In the genomic region with DNA sequence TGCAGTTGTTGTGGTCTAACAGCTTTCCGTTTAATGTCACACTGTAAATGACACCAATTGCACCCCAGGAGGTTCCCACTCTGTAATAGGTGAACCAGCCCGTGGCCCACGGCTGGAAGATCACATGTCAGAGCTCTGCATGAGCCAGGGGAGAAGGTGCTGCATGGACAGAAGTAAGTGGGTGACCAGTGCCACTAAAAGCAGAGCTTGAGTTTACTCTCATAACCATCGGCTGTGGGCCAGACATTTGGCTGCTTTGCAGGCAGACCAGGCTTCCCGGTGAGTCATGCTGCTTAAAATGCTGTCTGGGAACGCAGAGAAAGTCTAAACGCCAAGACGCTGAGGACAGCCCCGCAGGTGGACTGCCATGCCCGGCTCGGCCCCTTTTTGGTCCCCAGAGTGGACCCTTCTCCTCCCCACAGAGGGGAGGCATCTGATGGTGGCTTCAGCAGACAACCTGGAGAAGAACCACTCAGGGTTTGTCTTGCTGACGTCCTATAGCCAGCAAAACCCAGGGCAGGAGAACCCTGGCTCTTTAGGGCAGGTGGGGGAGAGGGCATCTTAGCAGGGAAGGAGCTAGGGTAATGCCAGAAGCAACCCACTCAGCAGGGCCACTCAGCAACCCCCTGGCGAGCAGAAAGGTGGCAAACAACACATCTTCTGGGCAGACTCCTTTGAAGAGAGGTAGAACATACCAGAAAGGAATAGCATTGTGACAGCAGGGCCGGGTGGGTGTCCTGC, we compare ENCODE assay signal across 1 cellular context.
TF ChIP-seq lines count a peak whose summit lies in the region.

No MANE protein-coding gene starts in this region.

TF ChIP-seq in HEK293, 187 proteins besides CTCF, POLR2A, EP300 and RAD21 (continued from another document):
- TF ChIP-seq, protein P1, sequence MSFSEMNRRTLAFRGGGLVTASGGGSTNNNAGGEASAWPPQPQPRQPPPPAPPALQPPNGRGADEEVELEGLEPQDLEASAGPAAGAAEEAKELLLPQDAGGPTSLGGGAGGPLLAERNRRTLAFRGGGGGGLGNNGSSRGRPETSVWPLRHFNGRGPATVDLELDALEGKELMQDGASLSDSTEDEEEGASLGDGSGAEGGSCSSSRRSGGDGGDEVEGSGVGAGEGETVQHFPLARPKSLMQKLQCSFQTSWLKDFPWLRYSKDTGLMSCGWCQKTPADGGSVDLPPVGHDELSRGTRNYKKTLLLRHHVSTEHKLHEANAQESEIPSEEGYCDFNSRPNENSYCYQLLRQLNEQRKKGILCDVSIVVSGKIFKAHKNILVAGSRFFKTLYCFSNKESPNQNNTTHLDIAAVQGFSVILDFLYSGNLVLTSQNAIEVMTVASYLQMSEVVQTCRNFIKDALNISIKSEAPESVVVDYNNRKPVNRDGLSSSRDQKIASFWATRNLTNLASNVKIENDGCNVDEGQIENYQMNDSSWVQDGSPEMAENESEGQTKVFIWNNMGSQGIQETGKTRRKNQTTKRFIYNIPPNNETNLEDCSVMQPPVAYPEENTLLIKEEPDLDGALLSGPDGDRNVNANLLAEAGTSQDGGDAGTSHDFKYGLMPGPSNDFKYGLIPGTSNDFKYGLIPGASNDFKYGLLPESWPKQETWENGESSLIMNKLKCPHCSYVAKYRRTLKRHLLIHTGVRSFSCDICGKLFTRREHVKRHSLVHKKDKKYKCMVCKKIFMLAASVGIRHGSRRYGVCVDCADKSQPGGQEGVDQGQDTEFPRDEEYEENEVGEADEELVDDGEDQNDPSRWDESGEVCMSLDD (tag by site-specific recombination; IDR thresholded peaks at IDR 0.05): no peak
- TF ChIP-seq ZNF600 (tag by site-specific recombination; IDR thresholded peaks at IDR 0.05): peak; percentile 91
- TF ChIP-seq ZFP41 (tag by site-specific recombination; IDR thresholded peaks at IDR 0.05; ENCODE audit: borderline replicate concordance): no peak
- no peak for TF ChIP-seq ZBTB7A (tag by site-specific recombination; IDR thresholded peaks at IDR 0.05; ENCODE audit: low read depth)
- no peak for TF ChIP-seq GLI4 (tag by site-specific recombination; IDR thresholded peaks at IDR 0.05)
- peak; percentile 56 for TF ChIP-seq PRDM1 (tag by site-specific recombination; IDR thresholded peaks at IDR 0.05)
- TF ChIP-seq, protein P2, sequence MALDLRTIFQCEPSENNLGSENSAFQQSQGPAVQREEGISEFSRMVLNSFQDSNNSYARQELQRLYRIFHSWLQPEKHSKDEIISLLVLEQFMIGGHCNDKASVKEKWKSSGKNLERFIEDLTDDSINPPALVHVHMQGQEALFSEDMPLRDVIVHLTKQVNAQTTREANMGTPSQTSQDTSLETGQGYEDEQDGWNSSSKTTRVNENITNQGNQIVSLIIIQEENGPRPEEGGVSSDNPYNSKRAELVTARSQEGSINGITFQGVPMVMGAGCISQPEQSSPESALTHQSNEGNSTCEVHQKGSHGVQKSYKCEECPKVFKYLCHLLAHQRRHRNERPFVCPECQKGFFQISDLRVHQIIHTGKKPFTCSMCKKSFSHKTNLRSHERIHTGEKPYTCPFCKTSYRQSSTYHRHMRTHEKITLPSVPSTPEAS (tag by site-specific recombination; IDR thresholded peaks at IDR 0.05): no peak
- no peak for TF ChIP-seq GFI1B (tag by site-specific recombination; IDR thresholded peaks at IDR 0.05)
- no peak for TF ChIP-seq ZNF146 (tag by site-specific recombination; IDR thresholded peaks at IDR 0.05)
- no peak for TF ChIP-seq ZNF621 (tag by site-specific recombination; IDR thresholded peaks at IDR 0.05)
- no peak for TF ChIP-seq ZNF248 (tag by site-specific recombination; IDR thresholded peaks at IDR 0.05)
- TF ChIP-seq, protein P3, sequence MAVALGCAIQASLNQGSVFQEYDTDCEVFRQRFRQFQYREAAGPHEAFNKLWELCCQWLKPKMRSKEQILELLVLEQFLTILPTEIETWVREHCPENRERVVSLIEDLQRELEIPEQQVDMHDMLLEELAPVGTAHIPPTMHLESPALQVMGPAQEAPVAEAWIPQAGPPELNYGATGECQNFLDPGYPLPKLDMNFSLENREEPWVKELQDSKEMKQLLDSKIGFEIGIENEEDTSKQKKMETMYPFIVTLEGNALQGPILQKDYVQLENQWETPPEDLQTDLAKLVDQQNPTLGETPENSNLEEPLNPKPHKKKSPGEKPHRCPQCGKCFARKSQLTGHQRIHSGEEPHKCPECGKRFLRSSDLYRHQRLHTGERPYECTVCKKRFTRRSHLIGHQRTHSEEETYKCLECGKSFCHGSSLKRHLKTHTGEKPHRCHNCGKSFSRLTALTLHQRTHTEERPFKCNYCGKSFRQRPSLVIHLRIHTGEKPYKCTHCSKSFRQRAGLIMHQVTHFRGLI (tag by site-specific recombination; IDR thresholded peaks at IDR 0.05): 0 out of 2 replicates have a peak, but pooled peaks have one; percentile 34
- TF ChIP-seq ZNF76 (tag by site-specific recombination; IDR thresholded peaks at IDR 0.05; ENCODE audit: borderline replicate concordance, low read depth): no peak
- no peak for TF ChIP-seq ZNF423 (tag by site-specific recombination; IDR thresholded peaks at IDR 0.05)
- TF ChIP-seq ZNF174 (tag by site-specific recombination; IDR thresholded peaks at IDR 0.05): no peak
- TF ChIP-seq ZSCAN16 (tag by site-specific recombination; IDR thresholded peaks at IDR 0.05): no peak
- TF ChIP-seq, protein P4, sequence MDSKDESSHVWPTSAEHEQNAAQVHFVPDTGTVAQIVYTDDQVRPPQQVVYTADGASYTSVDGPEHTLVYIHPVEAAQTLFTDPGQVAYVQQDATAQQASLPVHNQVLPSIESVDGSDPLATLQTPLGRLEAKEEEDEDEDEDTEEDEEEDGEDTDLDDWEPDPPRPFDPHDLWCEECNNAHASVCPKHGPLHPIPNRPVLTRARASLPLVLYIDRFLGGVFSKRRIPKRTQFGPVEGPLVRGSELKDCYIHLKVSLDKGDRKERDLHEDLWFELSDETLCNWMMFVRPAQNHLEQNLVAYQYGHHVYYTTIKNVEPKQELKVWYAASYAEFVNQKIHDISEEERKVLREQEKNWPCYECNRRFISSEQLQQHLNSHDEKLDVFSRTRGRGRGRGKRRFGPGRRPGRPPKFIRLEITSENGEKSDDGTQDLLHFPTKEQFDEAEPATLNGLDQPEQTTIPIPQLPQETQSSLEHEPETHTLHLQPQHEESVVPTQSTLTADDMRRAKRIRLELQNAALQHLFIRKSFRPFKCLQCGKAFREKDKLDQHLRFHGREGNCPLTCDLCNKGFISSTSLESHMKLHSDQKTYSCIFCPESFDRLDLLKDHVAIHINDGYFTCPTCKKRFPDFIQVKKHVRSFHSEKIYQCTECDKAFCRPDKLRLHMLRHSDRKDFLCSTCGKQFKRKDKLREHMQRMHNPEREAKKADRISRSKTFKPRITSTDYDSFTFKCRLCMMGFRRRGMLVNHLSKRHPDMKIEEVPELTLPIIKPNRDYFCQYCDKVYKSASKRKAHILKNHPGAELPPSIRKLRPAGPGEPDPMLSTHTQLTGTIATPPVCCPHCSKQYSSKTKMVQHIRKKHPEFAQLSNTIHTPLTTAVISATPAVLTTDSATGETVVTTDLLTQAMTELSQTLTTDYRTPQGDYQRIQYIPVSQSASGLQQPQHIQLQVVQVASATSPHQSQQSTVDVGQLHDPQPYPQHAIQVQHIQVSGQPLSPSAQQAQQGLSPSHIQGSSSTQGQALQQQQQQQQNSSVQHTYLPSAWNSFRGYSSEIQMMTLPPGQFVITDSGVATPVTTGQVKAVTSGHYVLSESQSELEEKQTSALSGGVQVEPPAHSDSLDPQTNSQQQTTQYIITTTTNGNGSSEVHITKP (tag by site-specific recombination; IDR thresholded peaks at IDR 0.05): no peak
- TF ChIP-seq ZNF544 (tag by site-specific recombination; IDR thresholded peaks at IDR 0.05): no peak
- TF ChIP-seq ZNF416 (tag by site-specific recombination; IDR thresholded peaks at IDR 0.05): no peak
- no peak for TF ChIP-seq ZNF292 (tag by site-specific recombination; IDR thresholded peaks at IDR 0.05; ENCODE audit: borderline replicate concordance, low read depth)
- no peak for TF ChIP-seq ZNF529 (tag by site-specific recombination; IDR thresholded peaks at IDR 0.05; ENCODE audit: insufficient replicate concordance)
- no peak for TF ChIP-seq ZNF837 (tag by site-specific recombination; IDR thresholded peaks at IDR 0.05)
- 0 out of 2 replicates have a peak, but pooled peaks have one; percentile 6 for TF ChIP-seq SP2 (tag by site-specific recombination; IDR thresholded peaks at IDR 0.05)
- no peak for TF ChIP-seq IKZF3 (tag by site-specific recombination; IDR thresholded peaks at IDR 0.05)
- TF ChIP-seq, protein P5, sequence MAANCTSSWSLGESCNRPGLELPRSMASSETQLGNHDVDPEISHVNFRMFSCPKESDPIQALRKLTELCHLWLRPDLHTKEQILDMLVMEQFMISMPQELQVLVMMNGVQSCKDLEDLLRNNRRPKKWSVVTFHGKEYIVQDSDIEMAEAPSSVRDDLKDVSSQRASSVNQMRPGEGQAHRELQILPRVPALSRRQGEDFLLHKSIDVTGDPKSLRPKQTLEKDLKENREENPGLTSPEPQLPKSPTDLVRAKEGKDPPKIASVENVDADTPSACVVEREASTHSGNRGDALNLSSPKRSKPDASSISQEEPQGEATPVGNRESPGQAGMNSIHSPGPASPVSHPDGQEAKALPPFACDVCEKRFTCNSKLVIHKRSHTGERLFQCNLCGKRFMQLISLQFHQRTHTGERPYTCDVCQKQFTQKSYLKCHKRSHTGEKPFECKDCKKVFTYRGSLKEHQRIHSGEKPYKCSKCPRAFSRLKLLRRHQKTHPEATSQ (tag by site-specific recombination; IDR thresholded peaks at IDR 0.05): no peak
- no peak for TF ChIP-seq ZNF2 (tag by site-specific recombination; IDR thresholded peaks at IDR 0.05)
- TF ChIP-seq ZIC2 (tag by site-specific recombination; IDR thresholded peaks at IDR 0.05): peak; percentile 53
- TF ChIP-seq, protein P6, sequence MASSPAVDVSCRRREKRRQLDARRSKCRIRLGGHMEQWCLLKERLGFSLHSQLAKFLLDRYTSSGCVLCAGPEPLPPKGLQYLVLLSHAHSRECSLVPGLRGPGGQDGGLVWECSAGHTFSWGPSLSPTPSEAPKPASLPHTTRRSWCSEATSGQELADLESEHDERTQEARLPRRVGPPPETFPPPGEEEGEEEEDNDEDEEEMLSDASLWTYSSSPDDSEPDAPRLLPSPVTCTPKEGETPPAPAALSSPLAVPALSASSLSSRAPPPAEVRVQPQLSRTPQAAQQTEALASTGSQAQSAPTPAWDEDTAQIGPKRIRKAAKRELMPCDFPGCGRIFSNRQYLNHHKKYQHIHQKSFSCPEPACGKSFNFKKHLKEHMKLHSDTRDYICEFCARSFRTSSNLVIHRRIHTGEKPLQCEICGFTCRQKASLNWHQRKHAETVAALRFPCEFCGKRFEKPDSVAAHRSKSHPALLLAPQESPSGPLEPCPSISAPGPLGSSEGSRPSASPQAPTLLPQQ (tag by site-specific recombination; IDR thresholded peaks at IDR 0.05): no peak
- no peak for TF ChIP-seq GLIS2 (tag by site-specific recombination; IDR thresholded peaks at IDR 0.05)
- no peak for TF ChIP-seq BCL11A (tag by site-specific recombination; IDR thresholded peaks at IDR 0.05; ENCODE audit: low read depth)
